ENCODE assay signal across 19 cellular contexts in the genomic region with DNA sequence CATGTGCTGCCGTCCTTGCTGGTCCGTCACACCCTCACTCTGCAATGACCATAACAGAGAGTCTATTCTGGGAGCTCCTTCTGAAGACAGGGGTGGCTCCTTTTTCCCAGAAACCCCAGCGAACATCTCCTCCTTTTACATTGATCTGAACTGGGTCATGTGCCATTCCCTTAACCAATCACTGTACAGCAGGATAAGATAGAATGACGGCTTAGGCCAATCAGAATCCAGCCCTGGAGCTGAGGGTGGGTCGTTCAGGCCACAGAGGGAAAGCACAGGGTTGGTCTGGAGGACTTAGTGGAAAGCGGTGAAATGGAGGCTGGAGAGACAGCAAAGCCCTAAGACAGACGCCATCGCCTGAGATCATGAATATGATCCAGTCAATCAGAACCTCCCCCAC.
"Had no signal": no experiment of that assay in that cellular context is flagged by ENCODE, and none has a peak within 500 bp of the region (broad histone marks: within the 10 kb centered on the region; RNA-seq: fewer than 3 reads in every experiment).

No MANE protein-coding gene starts in this region.

- H3K27me3 ChIP-seq: neural progenitor cell had no signal

- DNase-seq: cerebellar nuclear complex; effector memory CD8-positive, alpha-beta T cell; erythroblast; foreskin melanocyte; hippocampal formation; occipital lobe; psoas muscle; retina; stimulated activated CD4-positive, alpha-beta T cell treated with anti-CD3 and anti-CD28 coated beads, Interleukin-2, amount 100 ng/mL, for 24 hours; stimulated activated CD4-positive, alpha-beta T cell treated with anti-CD3 and anti-CD28 coated beads, Interleukin-4, amount 100 ng/mL, for 4 hours; stimulated activated naive B cell treated with anti-CD40 and anti-IgM and Interleukin-4, amounts not matched to agents 10 μg/mL and 1 μg/mL and 100 μg/mL, for 72 hours; stimulated activated naive CD8-positive, alpha-beta T cell treated with anti-CD3 and anti-CD28 coated beads, Interleukin-15, amount 100 ng/mL, for 72 hours; trophoblast cell had no signal

- H3K9ac ChIP-seq: neural progenitor cell had no signal

- H3K36me3 Mint-ChIP-seq: mesothelial cell of epicardium; natural killer cell treated with Interleukin-12 subunit alpha and Interleukin-12 subunit beta and Interleukin-15 and Interleukin-18, amount 100 ng/mL, for 72 hours; stimulated activated naive B cell treated with anti-CD40 and anti-IgM and Interleukin-4, amounts not matched to agents 10 μg/mL and 1 μg/mL and 100 μg/mL, for 72 hours had no signal

- H3K9me3 Mint-ChIP-seq: dendritic cell treated with granulocyte-macrophage colony-stimulating factor and Interleukin-4, amounts not matched to agents 40 ng/mL and 50 ng/mL, for 4 days; mesothelial cell of epicardium; neural progenitor cell; stimulated activated naive CD8-positive, alpha-beta T cell treated with anti-CD3 and anti-CD28 coated beads, Interleukin-15, amount 100 ng/mL, for 72 hours had no signal

- H3K27ac ChIP-seq: psoas muscle had no signal

- H3K27ac Mint-ChIP-seq: effector memory CD8-positive, alpha-beta T cell; mesothelial cell of epicardium; natural killer cell treated with Interleukin-12 subunit alpha and Interleukin-12 subunit beta and Interleukin-15 and Interleukin-18, amount 100 ng/mL, for 72 hours; stimulated activated naive B cell treated with anti-CD40 and anti-IgM and Interleukin-4, amounts not matched to agents 10 μg/mL and 1 μg/mL and 100 μg/mL, for 72 hours; stimulated activated naive CD8-positive, alpha-beta T cell treated with anti-CD3 and anti-CD28 coated beads, Interleukin-15, amount 100 ng/mL, for 72 hours had no signal

- H3K4me3 Mint-ChIP-seq: dendritic cell treated with granulocyte-macrophage colony-stimulating factor and Interleukin-4, amounts not matched to agents 40 ng/mL and 50 ng/mL, for 4 days; effector memory CD8-positive, alpha-beta T cell; mesothelial cell of epicardium; natural killer cell treated with Interleukin-12 subunit alpha and Interleukin-12 subunit beta and Interleukin-15 and Interleukin-18, amount 100 ng/mL, for 72 hours; stimulated activated naive B cell treated with anti-CD40 and anti-IgM and Interleukin-4, amounts not matched to agents 10 μg/mL and 1 μg/mL and 100 μg/mL, for 72 hours; stimulated activated naive CD8-positive, alpha-beta T cell treated with anti-CD3 and anti-CD28 coated beads, Interleukin-15, amount 100 ng/mL, for 72 hours had no signal

- H3K9me3 ChIP-seq: psoas muscle had no signal

- H3K36me3 ChIP-seq: neural progenitor cell had no signal

- H3K4me3 ChIP-seq: neural progenitor cell, psoas muscle had no signal

- ATAC-seq: effector memory CD8-positive, alpha-beta T cell; left lobe of liver; natural killer cell treated with Interleukin-12 subunit alpha and Interleukin-12 subunit beta and Interleukin-15 and Interleukin-18, amount 100 ng/mL, for 72 hours; psoas muscle; sciatic nerve; stimulated activated naive B cell treated with anti-CD40 and anti-IgM and Interleukin-4, amounts not matched to agents 10 μg/mL and 1 μg/mL and 100 μg/mL, for 72 hours; stimulated activated naive CD8-positive, alpha-beta T cell treated with anti-CD3 and anti-CD28 coated beads, Interleukin-15, amount 100 ng/mL, for 72 hours had no signal

- H3K4me1 ChIP-seq: psoas muscle had no signal

- H3K4me1 Mint-ChIP-seq: stimulated activated naive B cell treated with anti-CD40 and anti-IgM and Interleukin-4, amounts not matched to agents 10 μg/mL and 1 μg/mL and 100 μg/mL, for 72 hours; stimulated activated naive CD8-positive, alpha-beta T cell treated with anti-CD3 and anti-CD28 coated beads, Interleukin-15, amount 100 ng/mL, for 72 hours had no signal
